ENCODE assay signal across 8 cellular contexts in the genomic region with DNA sequence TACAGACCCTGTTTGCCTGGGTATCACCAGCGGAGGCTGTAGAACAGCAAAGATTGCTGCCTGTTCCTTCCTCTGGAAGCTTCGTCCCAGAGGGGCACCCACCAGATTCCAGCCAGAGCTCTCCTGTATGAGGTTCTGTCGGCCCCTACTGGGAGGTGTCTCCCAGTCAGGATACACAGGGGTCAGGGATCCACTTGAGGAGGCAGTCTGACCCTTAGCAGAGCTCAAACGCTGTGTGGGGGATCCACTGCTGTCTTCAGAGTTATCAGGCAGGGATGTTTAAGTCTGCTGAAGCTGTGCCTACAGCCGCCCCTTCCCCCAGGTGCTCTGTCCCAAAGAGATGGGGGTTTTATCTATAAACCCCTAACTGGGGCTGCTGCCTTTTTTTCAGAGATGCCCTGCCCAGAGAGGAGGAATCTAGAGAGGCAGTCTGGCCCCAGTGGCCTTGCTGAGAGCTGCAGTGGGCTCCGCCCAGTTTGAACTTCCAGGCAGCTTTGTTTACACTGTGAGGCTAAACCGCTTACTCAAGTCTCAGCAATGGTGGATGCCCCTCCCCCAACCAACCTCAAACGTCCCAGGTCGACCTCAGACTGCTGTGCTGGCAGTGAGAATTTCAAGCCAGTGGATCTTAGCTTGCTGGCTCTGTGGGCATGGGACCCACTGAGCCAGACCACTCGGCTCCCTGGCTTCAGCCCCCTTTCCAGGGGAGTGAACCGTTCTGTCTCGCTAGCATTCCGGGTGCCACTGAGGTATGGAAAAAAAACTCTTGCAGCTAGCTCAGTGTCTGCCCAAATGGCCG.
DNase-seq lines count a peak whose midpoint lies in the region; ATAC-seq and TF ChIP-seq lines count a peak whose summit lies in the region.
"Not testable (repeated sequence)": the region's sequence is repeated elsewhere in the genome, so short reads cannot be mapped to it uniquely, and the experiment has no call there.

No MANE protein-coding gene starts in this region.

- H3K27me3 Mint-ChIP-seq in activated T-cell treated with anti-CD3 and anti-CD28 coated beads, Interleukin-2, amount 50 U/mL, for 24 hours = not testable (repeated sequence)

- H3K9me3 ChIP-seq in MG63; effector memory CD4-positive, alpha-beta T cell (ENCODE audit: control insufficient read depth, low read length); hepatocyte (ENCODE audit: low read depth); mucosa of descending colon; upper lobe of right lung: not testable (repeated sequence)

- H3K9me3 Mint-ChIP-seq in activated T-cell treated with anti-CD3 and anti-CD28 coated beads, Interleukin-2, amount 50 U/mL, for 24 hours = not testable (repeated sequence)

- H3K79me2 ChIP-seq in hepatocyte = not testable (repeated sequence)

- peaks cover 27% of the 10 kb centered on the region for H3K4me1 Mint-ChIP-seq in activated T-cell treated with anti-CD3 and anti-CD28 coated beads, Interleukin-2, amount 50 U/mL, for 24 hours (ENCODE audit: low read depth)

- H4K20me1 ChIP-seq in hepatocyte (ENCODE audit: insufficient read depth, poor library complexity, severe bottlenecking) = not testable (repeated sequence)

- CTCF ChIA-PET in RWPE1 (lab: Yijun Ruan, JAX) = interaction anchor here (0.6 to 0.7 kb wide), 4 partner anchors 48 to 372 kb away, joined by 4 read pairs; no protein-coding TSS in a partner anchor

- not testable (repeated sequence) for H2AFZ ChIP-seq in hepatocyte

- not testable (repeated sequence) for H3K9me2 ChIP-seq in hepatocyte (replicated peaks; ENCODE audit: insufficient read depth)

- POLR2A ChIA-PET in RWPE1 (lab: Yijun Ruan, JAX; ENCODE audit: low non-redundant PET) = not testable (repeated sequence)

- peak; percentile 88 for DNase-seq in ELR (ENCODE audit: low read depth)
- peak; percentile 36 for DNase-seq in MG63
- DNase-seq in RWPE1 (ENCODE audit: low spot score) = peak; percentile 31
- DNase-seq in activated T-cell treated with anti-CD3 and anti-CD28 coated beads, Interleukin-2, amount 50 U/mL, for 24 hours = not testable (repeated sequence)
- peak in 2 of 3 donors; percentile 16 to 17 for DNase-seq in effector memory CD4-positive, alpha-beta T cell
- peak; percentile 89 for DNase-seq in hepatocyte (ENCODE audit: low spot score)
- DNase-seq in mucosa of descending colon = peak; percentile 53 to 59 (median 58)
- DNase-seq in upper lobe of right lung = peak; percentile 79

- ATAC-seq in mucosa of descending colon = peak; percentile 74
- peak; percentile 90 for ATAC-seq in upper lobe of right lung

- peak overlapping the region; percentile 3 for H3K4me2 ChIP-seq in hepatocyte

- H3K4me1 ChIP-seq in effector memory CD4-positive, alpha-beta T cell (ENCODE audit: control insufficient read depth, insufficient read depth, low read length, poor library complexity, severe bottlenecking); hepatocyte (ENCODE audit: insufficient read depth); mucosa of descending colon (ENCODE audit: low read depth); upper lobe of right lung: not testable (repeated sequence)

- not testable (repeated sequence) for TF ChIP-seq CTCF in RWPE1 (conservative IDR thresholded peaks at IDR 0.05; ENCODE audit: low read depth); hepatocyte (IDR thresholded peaks at IDR 0.05; ENCODE audit: poor library complexity); mucosa of descending colon (IDR thresholded peaks at IDR 0.05); upper lobe of right lung (IDR thresholded peaks at IDR 0.05)

- H3K27me3 ChIP-seq in MG63; effector memory CD4-positive, alpha-beta T cell (replicated peaks; ENCODE audit: control insufficient read depth, insufficient read depth, low read length, poor library complexity, severe bottlenecking); hepatocyte; upper lobe of right lung: not testable (repeated sequence)

- peak overlapping the region; percentile 5 for H3K27ac Mint-ChIP-seq in activated T-cell treated with anti-CD3 and anti-CD28 coated beads, Interleukin-2, amount 50 U/mL, for 24 hours

- intact Hi-C loops in mucosa of descending colon (cut with DNase I, micrococcal nuclease); upper lobe of right lung (cut with DNase I): not testable (repeated sequence)

- not testable (repeated sequence) for H3K4me3 ChIP-seq in MG63; effector memory CD4-positive, alpha-beta T cell (ENCODE audit: insufficient read depth, low read depth, low read length, poor library complexity, severe bottlenecking); hepatocyte; mucosa of descending colon; upper lobe of right lung

- not testable (repeated sequence) for H3K4me3 Mint-ChIP-seq in activated T-cell treated with anti-CD3 and anti-CD28 coated beads, Interleukin-2, amount 50 U/mL, for 24 hours

- not testable (repeated sequence) for H3K36me3 ChIP-seq in MG63; effector memory CD4-positive, alpha-beta T cell (ENCODE audit: control insufficient read depth, insufficient read depth, low read length); hepatocyte (replicated peaks; ENCODE audit: insufficient read depth, low read depth); mucosa of descending colon (ENCODE audit: low read depth)
- H3K36me3 ChIP-seq in upper lobe of right lung = peaks cover 28% of the 10 kb centered on the region

- H3K27ac ChIP-seq in RWPE1; effector memory CD4-positive, alpha-beta T cell (ENCODE audit: insufficient read depth, low read length, poor library complexity, severe bottlenecking); upper lobe of right lung: not testable (repeated sequence)
- H3K27ac ChIP-seq in hepatocyte = peak overlapping the region; percentile 45

- WGBS in hepatocyte (ENCODE audit: low lambda C conversion rate, missing lambda C conversion rate) = 61% methylated on average over 14 of the region's 14 CpGs

- H3K36me3 Mint-ChIP-seq in activated T-cell treated with anti-CD3 and anti-CD28 coated beads, Interleukin-2, amount 50 U/mL, for 24 hours (ENCODE audit: low read depth) = peaks cover 80% of the 10 kb centered on the region
